ENCODE assay signal across 15 cellular contexts in genomic region chr14:100132161-100132902, GRCh38. TPM values are rescaled to one million over a fixed set of nuclear protein-coding genes. Genes with fewer than 3 reads are reported as not detected.
DNase-seq lines count a peak whose midpoint lies in the region; TF ChIP-seq lines count a peak whose summit lies in the region.
"Had no signal": no experiment of that assay in that cellular context is flagged by ENCODE, and none has a peak within 500 bp of the region (broad histone marks: within the 10 kb centered on the region; RNA-seq: fewer than 3 reads in every experiment).

No MANE protein-coding gene starts in this region.

- no peaks in the 10 kb centered on the region for H3K9me3 Mint-ChIP-seq in T-helper 2 cell treated with Interferon-gamma antibody and Interleukin-4, amounts not matched to agents 5 μg/mL and 100 μg/mL, for 36 hours
- H3K9me3 Mint-ChIP-seq in endodermal cell = no peaks in the 10 kb centered on the region
- H3K9me3 Mint-ChIP-seq: H9 had no signal

- no peak overlapping the region for H3K4me3 ChIP-seq in fibroblast of the aortic adventitia (ENCODE audit: low read depth, low read length)
- no peak overlapping the region for H3K4me3 ChIP-seq in endodermal cell (ENCODE audit: low read length)
- H3K4me3 ChIP-seq: heart right ventricle, Peyer's patch, right lobe of liver had no signal

- no peaks in the 10 kb centered on the region for H3K27me3 ChIP-seq in endodermal cell (ENCODE audit: control insufficient read depth, insufficient read depth, low read length, poor library complexity, severe bottlenecking)
- H3K27me3 ChIP-seq: heart right ventricle, Peyer's patch, right lobe of liver had no signal

- H3K36me3 ChIP-seq in endodermal cell (ENCODE audit: control insufficient read depth, insufficient read depth, low read length) = peaks cover 14% of the 10 kb centered on the region

- H3K27ac Mint-ChIP-seq in T-helper 2 cell treated with Interferon-gamma antibody and Interleukin-4, amounts not matched to agents 5 μg/mL and 100 μg/mL, for 36 hours = peak overlapping the region; percentile 41
- no peak overlapping the region for H3K27ac Mint-ChIP-seq in endodermal cell

- peak overlapping the region; percentile 43; the same call in 1 of the 2 replicates for H3K27ac ChIP-seq in VCaP
- no peak overlapping the region for H3K27ac ChIP-seq in endodermal cell (ENCODE audit: low read depth, low read length)
- H3K27ac ChIP-seq: Peyer's patch, right lobe of liver had no signal

- H3K4me1 ChIP-seq in endodermal cell (ENCODE audit: control insufficient read depth, insufficient read depth, low read length) = peaks cover 9% of the 10 kb centered on the region
- H3K4me1 ChIP-seq: Peyer's patch, right lobe of liver had no signal

- TF ChIP-seq CTCF in VCaP (conservative IDR thresholded peaks at IDR 0.05) = no peak
- no peak for TF ChIP-seq CTCF in fibroblast of the aortic adventitia (IDR thresholded peaks at IDR 0.05; ENCODE audit: insufficient read depth, low read length)
- no peak for TF ChIP-seq CTCF in GM20000 (IDR thresholded peaks at IDR 0.05; ENCODE audit: extremely low read depth, missing control alignments)
- TF ChIP-seq CTCF in endodermal cell (conservative IDR thresholded peaks at IDR 0.05) = no peak

- no peaks in the 10 kb centered on the region for H3K4me1 Mint-ChIP-seq in T-helper 2 cell treated with Interferon-gamma antibody and Interleukin-4, amounts not matched to agents 5 μg/mL and 100 μg/mL, for 36 hours (ENCODE audit: low read depth)
- peaks cover 9% of the 10 kb centered on the region for H3K4me1 Mint-ChIP-seq in endodermal cell

- H3K4me3 Mint-ChIP-seq in T-helper 2 cell treated with Interferon-gamma antibody and Interleukin-4, amounts not matched to agents 5 μg/mL and 100 μg/mL, for 36 hours = no peak overlapping the region
- no peak overlapping the region for H3K4me3 Mint-ChIP-seq in endodermal cell
- H3K4me3 Mint-ChIP-seq: H9 had no signal

- no peaks in the 10 kb centered on the region for H3K27me3 Mint-ChIP-seq in T-helper 2 cell treated with Interferon-gamma antibody and Interleukin-4, amounts not matched to agents 5 μg/mL and 100 μg/mL, for 36 hours (ENCODE audit: low read depth)
- H3K27me3 Mint-ChIP-seq in endodermal cell (ENCODE audit: insufficient read depth) = no peaks in the 10 kb centered on the region

- H3K9me3 ChIP-seq in endodermal cell (ENCODE audit: control insufficient read depth, low read length) = no peaks in the 10 kb centered on the region
- H3K9me3 ChIP-seq: heart right ventricle, Peyer's patch, right lobe of liver had no signal

- H3K36me3 Mint-ChIP-seq in T-helper 2 cell treated with Interferon-gamma antibody and Interleukin-4, amounts not matched to agents 5 μg/mL and 100 μg/mL, for 36 hours (ENCODE audit: low read depth) = peaks cover 85% of the 10 kb centered on the region
- H3K36me3 Mint-ChIP-seq in endodermal cell (ENCODE audit: low read depth) = peaks cover 18% of the 10 kb centered on the region

- H3K9ac ChIP-seq in endodermal cell (ENCODE audit: extremely low read depth, low read length, poor library complexity, severe bottlenecking) = no peak overlapping the region

- DNase-seq in T-helper 2 cell treated with Interferon-gamma antibody and Interleukin-4, amounts not matched to agents 5 μg/mL and 100 μg/mL, for 36 hours (ENCODE audit: low spot score) = no peak
- DNase-seq in T-helper 2 cell (no peak), fibroblast of the aortic adventitia (ENCODE audit: low read depth) (peak; percentile 73), stromal cell of bone marrow (ENCODE audit: low read depth) (peak; percentile 32), HuH-7 (ENCODE audit: low spot score) (no peak), GM20000 (ENCODE audit: low spot score) (no peak), endodermal cell (no peak)
- DNase-seq: activated T-cell treated with anti-CD3 and anti-CD28 coated beads, Interleukin-2, amount 50 U/mL, for 1 hour; central memory CD4-positive, alpha-beta T cell; H9; heart right ventricle; NCI-H2171; Peyer's patch; right lobe of liver had no signal

- 84 to 87% methylated on average over 20 to 25 of the region's 25 CpGs for WGBS in endodermal cell (ENCODE audit: insufficient coverage in 1 of 2, insufficient read length in 1 of 2), 2 experiments

RNA-seq across cellular contexts. Expression of gene DEGS2, which starts 27.1 kb away (rescaled TPM):
- 0.16 TPM in 1 of 2 replicates, not detected in the other for total RNA-seq in fibroblast of the aortic adventitia (ENCODE audit: low replicate concordance)
- total RNA-seq in endodermal cell = under 1 TPM; 0.18 to 0.24 TPM
- 0.28 TPM for polyA plus RNA-seq in endodermal cell (2013, experiment 1 of 2)
- 0.21 TPM for polyA plus RNA-seq in endodermal cell (2013, experiment 2 of 2)

Comparison
In these comparisons a context has a peak if more than half of its experiments do, and no peak if none do; other contexts are left out.
1. DNase-seq: peak in fibroblast of the aortic adventitia (single experiment) and stromal cell of bone marrow (single experiment); none in T-helper 2 cell treated with Interferon-gamma antibody and Interleukin-4, amounts not matched to agents 5 μg/mL and 100 μg/mL, for 36 hours (single experiment), T-helper 2 cell (0 of 5), HuH-7 (single experiment), GM20000 (single experiment) and endodermal cell (single experiment).